Comparison of ENCODE assay signal across 29 cellular contexts in the genomic region with DNA sequence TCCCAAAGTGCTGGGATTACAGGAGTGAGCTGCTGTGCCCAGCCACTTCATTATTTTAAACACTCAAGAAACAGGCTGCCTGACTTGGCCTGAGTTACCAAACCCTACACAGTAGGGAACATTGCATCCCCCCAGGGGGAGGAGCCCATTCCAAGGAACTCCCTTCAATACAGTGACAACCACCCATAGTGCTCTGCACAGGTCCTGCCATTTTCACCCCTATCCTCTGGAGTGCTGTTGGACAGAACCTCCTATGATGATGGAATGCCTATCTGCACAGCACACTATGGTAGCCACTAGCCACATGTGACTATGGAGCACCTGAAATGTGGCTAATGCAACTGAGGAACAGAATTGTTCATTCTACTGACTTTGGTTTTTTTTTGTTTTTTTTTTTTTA. TPM values are rescaled to one million over a fixed set of nuclear protein-coding genes. Genes with fewer than 3 reads are reported as not detected.
"Had no signal": no experiment of that assay in that cellular context is flagged by ENCODE, and none has a peak within 500 bp of the region (broad histone marks: within the 10 kb centered on the region; RNA-seq: fewer than 3 reads in every experiment).

No MANE protein-coding gene starts in this region.

- H3K27me3 ChIP-seq: neural progenitor cell, neutrophil, sigmoid colon, tibial nerve, uterus had no signal

- H3K27me3 Mint-ChIP-seq: naive B cell; stimulated activated memory B cell treated with anti-CD40 and anti-IgM and Interleukin-4, amounts not matched to agents 10 μg/mL and 1 μg/mL and 100 μg/mL, for 72 hours; stimulated activated naive CD8-positive, alpha-beta T cell treated with anti-CD3 and anti-CD28 coated beads, Interleukin-15, amount 100 ng/mL, for 72 hours; type B pancreatic cell had no signal

- H3K27ac ChIP-seq: left ventricle myocardium inferior, neural progenitor cell, neutrophil, parathyroid adenoma, tibial nerve had no signal

- H3K4me2 ChIP-seq: neural progenitor cell had no signal

- H3K4me1 Mint-ChIP-seq: neural progenitor cell had no signal

- H3K4me1 ChIP-seq: neural progenitor cell, parathyroid adenoma had no signal

- H3K9me3 Mint-ChIP-seq: mesothelial cell of epicardium; naive B cell; natural killer cell; nephron progenitor cell; neural progenitor cell; stimulated activated memory B cell treated with anti-CD40 and anti-IgM and Interleukin-4, amounts not matched to agents 10 μg/mL and 1 μg/mL and 100 μg/mL, for 72 hours; stimulated activated naive CD8-positive, alpha-beta T cell treated with anti-CD3 and anti-CD28 coated beads, Interleukin-15, amount 100 ng/mL, for 72 hours; type B pancreatic cell had no signal

- H3K4me3 ChIP-seq: left ventricle myocardium inferior, lung, neural progenitor cell, sigmoid colon, tibial nerve, uterus had no signal

- H3K36me3 Mint-ChIP-seq: natural killer cell had no signal

- H3K27ac Mint-ChIP-seq: mesothelial cell of epicardium; naive B cell; natural killer cell; nephron progenitor cell; neural progenitor cell; stimulated activated memory B cell treated with anti-CD40 and anti-IgM and Interleukin-4, amounts not matched to agents 10 μg/mL and 1 μg/mL and 100 μg/mL, for 72 hours; stimulated activated naive CD8-positive, alpha-beta T cell treated with anti-CD3 and anti-CD28 coated beads, Interleukin-15, amount 100 ng/mL, for 72 hours; type B pancreatic cell had no signal

- H3K9ac ChIP-seq: neural progenitor cell, parathyroid adenoma had no signal

- H3K4me3 Mint-ChIP-seq: mesothelial cell of epicardium; naive B cell; natural killer cell; nephron progenitor cell; neural progenitor cell; stimulated activated memory B cell treated with anti-CD40 and anti-IgM and Interleukin-4, amounts not matched to agents 10 μg/mL and 1 μg/mL and 100 μg/mL, for 72 hours; stimulated activated naive CD8-positive, alpha-beta T cell treated with anti-CD3 and anti-CD28 coated beads, Interleukin-15, amount 100 ng/mL, for 72 hours; type B pancreatic cell had no signal

- DNase-seq: islet precursor cell; left ventricle myocardium inferior; mesendoderm; naive B cell; natural killer cell; nephron progenitor cell; occipital lobe; right cardiac atrium; sigmoid colon; small intestine; stimulated activated CD4-positive, alpha-beta T cell treated with anti-CD3 and anti-CD28 coated beads, Interleukin-1b, Interleukin-23, amount 100 ng/mL, for 48 hours; stimulated activated CD4-positive, alpha-beta T cell treated with anti-CD3 and anti-CD28 coated beads, Interleukin-2, amount 100 ng/mL, for 48 hours; stimulated activated CD4-positive, alpha-beta T cell treated with anti-CD3 and anti-CD28 coated beads, Interleukin-4, amount 100 ng/mL, for 4 hours; stimulated activated CD8-positive, alpha-beta memory T cell treated with anti-CD3 and anti-CD28 coated beads, Interleukin-4, amount 100 ng/mL, for 48 hours; stimulated activated naive CD4-positive, alpha-beta T cell treated with Interleukin-2 at 50 U/mL for 16 hours; stimulated activated naive CD8-positive, alpha-beta T cell treated with anti-CD3 and anti-CD28 coated beads, Interleukin-15, amount 100 ng/mL, for 72 hours; substantia nigra; uterus had no signal

- H3K36me3 ChIP-seq: neural progenitor cell, uterus had no signal

- ATAC-seq: natural killer cell; right cardiac atrium; stimulated activated memory B cell treated with anti-CD40 and anti-IgM and Interleukin-4, amounts not matched to agents 10 μg/mL and 1 μg/mL and 100 μg/mL, for 72 hours; stimulated activated naive CD8-positive, alpha-beta T cell treated with anti-CD3 and anti-CD28 coated beads, Interleukin-15, amount 100 ng/mL, for 72 hours had no signal

- H2AFZ ChIP-seq: neural progenitor cell, parathyroid adenoma had no signal

- H3K9me3 ChIP-seq: left ventricle myocardium inferior, neutrophil, sigmoid colon, tibial nerve, uterus had no signal

RNA-seq across cellular contexts. Expression of a gene that starts 18.3 kb away (rescaled TPM):
- total RNA-seq: kidney epithelial cell, pulmonary artery endothelial cell, renal cortical epithelial cell had no signal
